In genomic region chr1:110591956-110592355, GRCh38 we compare ENCODE assay signal across 16 cellular contexts. TPM values are rescaled to one million over a fixed set of nuclear protein-coding genes. Genes with fewer than 3 reads are reported as not detected.
DNase-seq lines count a peak whose midpoint lies in the region; ATAC-seq lines count a peak whose summit lies in the region.
"Had no signal": no experiment of that assay in that cellular context is flagged by ENCODE, and none has a peak within 500 bp of the region (broad histone marks: within the 10 kb centered on the region; RNA-seq: fewer than 3 reads in every experiment).

No MANE protein-coding gene starts in this region.

- peak; percentile 41 for DNase-seq in activated CD8-positive, alpha-beta memory T cell treated with anti-CD3 and anti-CD28 coated beads for 24 hours
- no peak for DNase-seq in activated CD8-positive, alpha-beta memory T cell treated with anti-CD3 and anti-CD28 coated beads, Interleukin-2, amount 50 U/mL, for 4 hours
- DNase-seq in cardiac septum (ENCODE audit: low spot score) (peak; percentile 72), Right ventricle myocardium inferior (ENCODE audit: missing footprints) (no peak), mesenteric fat pad (ENCODE audit: low spot score) (peak; percentile 30)
- DNase-seq: AML-193; Caco-2; Calu3; CD4-positive, alpha-beta T cell; DMS79 treated with DMSO at 0.1 percent for 48 hours; GF-D8 had no signal

- intact Hi-C loops in cardiac septum (cut with DNase I) (no loop called here), Right ventricle myocardium inferior (cut with DNase I) (no loop called here)

- no peak for ATAC-seq in Right ventricle myocardium inferior
- ATAC-seq in GM19023 (IDR thresholded peaks at IDR 0.05; ENCODE audit: unreplicated experiment) = no peak
- no peak for ATAC-seq in HG02678 (IDR thresholded peaks at IDR 0.05; ENCODE audit: unreplicated experiment)
- ATAC-seq: A549; CD8-positive, alpha-beta T cell had no signal

RNA-seq across cellular contexts. Expression of gene KCNA2, which starts 14.2 kb away (rescaled TPM):
- total RNA-seq in cardiac septum (0.51 TPM), Right ventricle myocardium inferior (1.5 TPM), mesenteric fat pad (1.5 TPM)
- total RNA-seq: A172, Calu3 had no signal

Comparison
In these comparisons a context has a peak if more than half of its experiments do, and no peak if none do; other contexts are left out.
1. DNase-seq: peak in activated CD8-positive, alpha-beta memory T cell treated with anti-CD3 and anti-CD28 coated beads for 24 hours (single experiment), cardiac septum (single experiment) and mesenteric fat pad (single experiment); none in activated CD8-positive, alpha-beta memory T cell treated with anti-CD3 and anti-CD28 coated beads, Interleukin-2, amount 50 U/mL, for 4 hours (single experiment) and Right ventricle myocardium inferior (single experiment).